Comparison of ENCODE assay signal across 23 cellular contexts in genomic region chr9:123334639-123335038, GRCh38. TPM values are rescaled to one million over a fixed set of nuclear protein-coding genes. Genes with fewer than 3 reads are reported as not detected.
DNase-seq lines count a peak whose midpoint lies in the region; TF ChIP-seq lines count a peak whose summit lies in the region.
"Had no signal": no experiment of that assay in that cellular context is flagged by ENCODE, and none has a peak within 500 bp of the region (broad histone marks: within the 10 kb centered on the region; RNA-seq: fewer than 3 reads in every experiment).

No MANE protein-coding gene starts in this region.

- TF ChIP-seq CTCF in esophagus squamous epithelium (IDR thresholded peaks at IDR 0.05) = no peak
- no peak for TF ChIP-seq CTCF in parathyroid adenoma (IDR thresholded peaks at IDR 0.05)
- TF ChIP-seq CTCF in glutamatergic neuron (IDR thresholded peaks at IDR 0.05; ENCODE audit: partially characterized antibody, unreplicated experiment) = no peak

- H4K20me1 ChIP-seq in BLaER1 = no peaks in the 10 kb centered on the region

- peak overlapping the region; percentile 99 for H3K27ac ChIP-seq in BLaER1
- peak overlapping the region; percentile 99 for H3K27ac ChIP-seq in SK-N-MC
- peak overlapping the region; percentile 9 to 88 (median 82) for H3K27ac ChIP-seq in esophagus squamous epithelium
- peak overlapping the region; percentile 98 for H3K27ac ChIP-seq in parathyroid adenoma
- H3K27ac ChIP-seq: SJCRH30 had no signal

- peak overlapping the region; percentile 71; the same call in 1 of the 2 replicates for H3K9ac ChIP-seq in BLaER1
- no peak overlapping the region for H3K9ac ChIP-seq in SK-N-MC (ENCODE audit: insufficient read length)
- no peak overlapping the region for H3K9ac ChIP-seq in parathyroid adenoma

- H3K4me3 Mint-ChIP-seq in glutamatergic neuron (ENCODE audit: unreplicated experiment) = no peak overlapping the region
- H3K4me3 Mint-ChIP-seq: CD4-positive, alpha-beta memory T cell had no signal

- peaks cover 5% of the 10 kb centered on the region for H3K27me3 Mint-ChIP-seq in glutamatergic neuron (ENCODE audit: unreplicated experiment)
- H3K27me3 Mint-ChIP-seq: CD4-positive, alpha-beta memory T cell had no signal

- no peaks in the 10 kb centered on the region for H3K36me3 ChIP-seq in BLaER1
- H3K36me3 ChIP-seq in SK-N-MC (ENCODE audit: insufficient read depth, low read length) = no peaks in the 10 kb centered on the region
- H3K36me3 ChIP-seq in esophagus squamous epithelium = no peaks in the 10 kb centered on the region
- no peaks in the 10 kb centered on the region for H3K36me3 ChIP-seq in parathyroid adenoma (ENCODE audit: control insufficient read depth, insufficient read depth, low read length)
- H3K36me3 ChIP-seq: SJCRH30 had no signal

- H3K4me1 ChIP-seq in BLaER1 (peaks cover 95% of the 10 kb centered on the region), esophagus squamous epithelium (peaks cover 14 to 67% (median 20%) of the 10 kb centered on the region in 3 donors), parathyroid adenoma (peaks cover 23% of the 10 kb centered on the region)
- H3K4me1 ChIP-seq: SJCRH30 had no signal

- H3K79me2 ChIP-seq in parathyroid adenoma = no peaks in the 10 kb centered on the region

- TF ChIP-seq POLR2A in esophagus squamous epithelium (IDR thresholded peaks at IDR 0.05) = no peak

- no peaks in the 10 kb centered on the region for H3K36me3 Mint-ChIP-seq in glutamatergic neuron (ENCODE audit: unreplicated experiment)
- H3K36me3 Mint-ChIP-seq: CD4-positive, alpha-beta memory T cell had no signal

- H3K4me1 Mint-ChIP-seq in glutamatergic neuron (ENCODE audit: low read depth, unreplicated experiment) = peaks cover 1% of the 10 kb centered on the region

- intact Hi-C loops in esophagus squamous epithelium (cut with DNase I) = no loop called here

- no peak for DNase-seq in SK-N-MC (ENCODE audit: low read depth, low spot score)
- DNase-seq in esophagus squamous epithelium (lab: John Stamatoyannopoulos, UW) = no peak
- DNase-seq in NCI-H774 (lab: John Stamatoyannopoulos, UW) = no peak
- no peak for DNase-seq in glutamatergic neuron
- no peak for DNase-seq in SKM-1 (lab: John Stamatoyannopoulos, UW; ENCODE audit: unreplicated experiment)
- DNase-seq in NCI-H146 treated with DMSO at 0.1 percent for 48 hours (lab: John Stamatoyannopoulos, UW; ENCODE audit: unreplicated experiment) = no peak
- DNase-seq: C1 segment of cervical spinal cord; CD4-positive, alpha-beta memory T cell; COR-L47; DMS53; GOT3; HCEC 1CT; IMR-90; NCI-H1092 treated with DMSO at 0.1 percent for 48 hours; NCI-H1436; NCI-H187 treated with DMSO at 0.1 percent for 48 hours; NCI-H2171 treated with DMSO at 0.1 percent for 48 hours; NCI-H345; NCI-H510A treated with DMSO at 0.1 percent for 48 hours; PC-3; SJCRH30 had no signal

- H3K9me3 ChIP-seq in BLaER1 = no peaks in the 10 kb centered on the region
- no peaks in the 10 kb centered on the region for H3K9me3 ChIP-seq in SK-N-MC (ENCODE audit: low read depth, low read length)
- no peaks in the 10 kb centered on the region for H3K9me3 ChIP-seq in esophagus squamous epithelium
- H3K9me3 ChIP-seq in parathyroid adenoma (ENCODE audit: control insufficient read depth, low read length) = no peaks in the 10 kb centered on the region
- H3K9me3 ChIP-seq: SJCRH30 had no signal

- H3K27ac Mint-ChIP-seq in glutamatergic neuron (ENCODE audit: unreplicated experiment) = no peak overlapping the region
- H3K27ac Mint-ChIP-seq: CD4-positive, alpha-beta memory T cell had no signal

- H3K4me2 ChIP-seq in BLaER1 (peak overlapping the region; percentile 87), parathyroid adenoma (ENCODE audit: low read length) (no peak overlapping the region)

- H3K9me3 Mint-ChIP-seq in glutamatergic neuron (ENCODE audit: unreplicated experiment) = peaks cover 1% of the 10 kb centered on the region
- H3K9me3 Mint-ChIP-seq: CD4-positive, alpha-beta memory T cell had no signal

- H3K4me3 ChIP-seq in BLaER1 (no peak overlapping the region), SK-N-MC (no peak overlapping the region), esophagus squamous epithelium (no peak overlapping the region), parathyroid adenoma (ENCODE audit: low read depth, low read length) (no peak overlapping the region)
- H3K4me3 ChIP-seq: SJCRH30 had no signal

- H2AFZ ChIP-seq in parathyroid adenoma = no peak overlapping the region

- no peaks in the 10 kb centered on the region for H3K27me3 ChIP-seq in BLaER1
- H3K27me3 ChIP-seq in esophagus squamous epithelium = no peaks in the 10 kb centered on the region
- no peaks in the 10 kb centered on the region for H3K27me3 ChIP-seq in parathyroid adenoma (ENCODE audit: control insufficient read depth, insufficient read depth, low read length)
- H3K27me3 ChIP-seq: SJCRH30 had no signal

- WGBS in esophagus squamous epithelium, 2 donors = 75 to 84% methylated on average over 3 of the region's 3 CpGs

RNA-seq across cellular contexts. Expression of gene CRB2, which starts 21.4 kb away (rescaled TPM):
- total RNA-seq in esophagus squamous epithelium (not detected), glutamatergic neuron (ENCODE audit: unreplicated experiment) (6.8 TPM)
- total RNA-seq: CD4-positive, alpha-beta memory T cell; IMR-90; PC-3 had no signal
